In genomic region chr16:82152641-82153094, GRCh38 we compare ENCODE assay signal across 18 cellular contexts. TPM values are rescaled to one million over a fixed set of nuclear protein-coding genes. Genes with fewer than 3 reads are reported as not detected.
DNase-seq lines count a peak whose midpoint lies in the region; ATAC-seq, FAIRE-seq and TF ChIP-seq lines count a peak whose summit lies in the region.
"Had no signal": no experiment of that assay in that cellular context is flagged by ENCODE, and none has a peak within 500 bp of the region (broad histone marks: within the 10 kb centered on the region; RNA-seq: fewer than 3 reads in every experiment).

No MANE protein-coding gene starts in this region.

- peak in 1 of 2 experiments; percentile 8 for DNase-seq in A549 (ENCODE audit: low read depth in 1 of 2, low spot score in 1 of 2)
- peak; percentile 95 for DNase-seq in H4 (ENCODE audit: low spot score)
- peak; percentile 68 for DNase-seq in SW480 (ENCODE audit: low spot score)
- DNase-seq in left colon, result peak; percentile 21 to 52
- no peak for DNase-seq in NCI-H524 treated with DMSO at 0.1 percent for 48 hours (lab: John Stamatoyannopoulos, UW)
- no peak for DNase-seq in effector memory CD8-positive, alpha-beta T cell
- DNase-seq: activated CD4-positive, alpha-beta memory T cell treated with anti-CD3 and anti-CD28 coated beads for 36 hours; aorta; HCEC 1CT; sigmoid colon; stimulated activated naive CD4-positive, alpha-beta T cell had no signal

- TF ChIP-seq RAD21 in A549 (conservative IDR thresholded peaks at IDR 0.05 in 1 of 2, IDR thresholded peaks at IDR 0.05 in 1 of 2), result no peak

- H3K4me3 ChIP-seq in A549, result no peak overlapping the region
- H3K4me3 ChIP-seq: sigmoid colon, SJSA1, vagina had no signal

- no peak overlapping the region for H3K4me2 ChIP-seq in A549

- H3K4me1 ChIP-seq in A549, result peaks cover 9% of the 10 kb centered on the region; the same call in 2 of the 3 replicates
- H3K4me1 ChIP-seq: SJSA1 had no signal

- no peak overlapping the region for H3K4me3 Mint-ChIP-seq in effector memory CD8-positive, alpha-beta T cell
- H3K4me3 Mint-ChIP-seq: activated CD4-positive, alpha-beta memory T cell treated with anti-CD3 and anti-CD28 coated beads for 36 hours; natural killer cell treated with Interleukin-12 subunit alpha and Interleukin-12 subunit beta and Interleukin-15 and Interleukin-18, amount 100 ng/mL, for 72 hours had no signal

- no peak for TF ChIP-seq POLR2A in A549 (IDR thresholded peaks at IDR 0.05; ENCODE audit: low read length)

- CTCF ChIA-PET in A549 (lab: Yijun Ruan, JAX), result interaction anchor here (1.1 kb wide), 1 partner anchor 84 kb away, joined by 3 read pairs; no protein-coding TSS in a partner anchor

- no peaks in the 10 kb centered on the region for H3K27me3 Mint-ChIP-seq in effector memory CD8-positive, alpha-beta T cell
- H3K27me3 Mint-ChIP-seq: activated CD4-positive, alpha-beta memory T cell treated with anti-CD3 and anti-CD28 coated beads for 36 hours; natural killer cell treated with Interleukin-12 subunit alpha and Interleukin-12 subunit beta and Interleukin-15 and Interleukin-18, amount 100 ng/mL, for 72 hours had no signal

- no peak for TF ChIP-seq EP300 in A549 (IDR thresholded peaks at IDR 0.05)

- peaks cover 2% of the 10 kb centered on the region; the same call in 1 of the 3 replicates for H3K9me3 ChIP-seq in A549
- H3K9me3 ChIP-seq: sigmoid colon, SJSA1, vagina had no signal

- POLR2A ChIA-PET in A549 (lab: Yijun Ruan, JAX), result no interaction called here

- no peak for FAIRE-seq in A549 (lab: Jason Lieb, UNC)
- FAIRE-seq: D721Med, TTC549 had no signal

- intact Hi-C loops in left colon (cut with DNase I, micrococcal nuclease), result no loop called here

- WGBS in A549 (ENCODE audit: missing lambda C conversion rate), result 87% methylated on average over 8 of the region's 8 CpGs

- H3K27ac Mint-ChIP-seq in effector memory CD8-positive, alpha-beta T cell, result no peak overlapping the region
- H3K27ac Mint-ChIP-seq: activated CD4-positive, alpha-beta memory T cell treated with anti-CD3 and anti-CD28 coated beads for 36 hours had no signal

- H3K4me1 Mint-ChIP-seq in effector memory CD8-positive, alpha-beta T cell (ENCODE audit: low read depth in 2 of 2), result peaks cover 5 to 11% of the 10 kb centered on the region in 2 donors

- H3K9me3 Mint-ChIP-seq in effector memory CD8-positive, alpha-beta T cell, result no peaks in the 10 kb centered on the region
- H3K9me3 Mint-ChIP-seq: natural killer cell treated with Interleukin-12 subunit alpha and Interleukin-12 subunit beta and Interleukin-15 and Interleukin-18, amount 100 ng/mL, for 72 hours had no signal

- H3K27ac ChIP-seq in A549, result peak overlapping the region in 1 of 2 experiments; percentile 27; a peak in 1 of 6 replicates
- H3K27ac ChIP-seq: sigmoid colon, SJSA1, vagina had no signal

- no peak; a peak in 1 of 6 replicates for ATAC-seq in A549
- ATAC-seq in left colon, result peak; percentile 98
- ATAC-seq in HG03097 (IDR thresholded peaks at IDR 0.05; ENCODE audit: low FRiP score, unreplicated experiment), result no peak
- no peak for ATAC-seq in effector memory CD8-positive, alpha-beta T cell (replicated peaks)
- ATAC-seq in HG03108 (IDR thresholded peaks at IDR 0.05; ENCODE audit: unreplicated experiment), result no peak
- ATAC-seq: natural killer cell treated with Interleukin-12 subunit alpha and Interleukin-12 subunit beta and Interleukin-15 and Interleukin-18, amount 100 ng/mL, for 72 hours had no signal

- no peak for TF ChIP-seq CTCF in A549 (IDR thresholded peaks at IDR 0.05)

- H3K36me3 Mint-ChIP-seq in effector memory CD8-positive, alpha-beta T cell (ENCODE audit: insufficient read depth), result peaks cover 22% of the 10 kb centered on the region

TF ChIP-seq in A549, 52 proteins besides CTCF, POLR2A, EP300 and RAD21:
- TF ChIP-seq CEBPB (IDR thresholded peaks at IDR 0.05) (no peak), RCOR1 (IDR thresholded peaks at IDR 0.05; ENCODE audit: low read depth, low read length) (no peak), GATA3 (IDR thresholded peaks at IDR 0.05; ENCODE audit: borderline replicate concordance) (peak; percentile 37; the same call in 1 of the 2 replicates)

RNA-seq across cellular contexts. Expression of gene MPHOSPH6, which starts 17.4 kb away (rescaled TPM):
- polyA plus RNA-seq in A549 (2011; rRNA removed) (20.9 and 43.7 TPM in 2 replicates), A549 (2017; fragmentation: RNase III; extraction: RNeasy Plus Mini Kit Qiagen cat#74134 plus additional on column Dnase treatment) (47.4 to 53.5 TPM (median 49.4 TPM) in 3 replicates)
- 9.0 and 11.9 TPM in 2 replicates for polyA plus RNA-seq in A549 (2012; cell fraction: cytosol; rRNA removed)
- polyA plus RNA-seq in A549 (2012; cell fraction: nucleus; rRNA removed), result 3.6 and 9.6 TPM in 2 replicates
- 3.0 and 4.3 TPM in 2 replicates for polyA minus RNA-seq in A549 (2011; rRNA and poly(A)+ RNA removed)
- 40.4 and 59.0 TPM in 2 replicates for total RNA-seq in H4 (2014; rRNA removed; shearing (Covaris generic))
- total RNA-seq in left colon, result 10 to 100 TPM; 13.7 to 23.4 TPM

Comparison
In these comparisons a context has a peak if more than half of its experiments do, and no peak if none do; other contexts are left out.
1. DNase-seq: peak in H4 (single experiment), SW480 (single experiment) and left colon (2 of 2); none in NCI-H524 treated with DMSO at 0.1 percent for 48 hours (single experiment) and effector memory CD8-positive, alpha-beta T cell (0 of 3).